25 cellular contexts compared by ENCODE assay signal in genomic region chr17:313911-314613, GRCh38.
"Had no signal": no experiment of that assay in that cellular context is flagged by ENCODE, and none has a peak within 500 bp of the region (broad histone marks: within the 10 kb centered on the region; RNA-seq: fewer than 3 reads in every experiment).

No MANE protein-coding gene starts in this region.

- H3K4me3 Mint-ChIP-seq: activated CD4-positive, alpha-beta memory T cell treated with anti-CD3 and anti-CD28 coated beads, Interleukin-2, amount 10 ng/mL, durations not matched to agents 7 days and 5 days; activated CD4-positive, alpha-beta T cell treated with anti-CD3 and anti-CD28 coated beads for 36 hours; activated naive CD4-positive, alpha-beta T cell treated with anti-CD3 and anti-CD28 coated beads for 36 hours; activated naive CD8-positive, alpha-beta T cell; activated T-helper 17 cell treated with anti-CD3 and anti-CD28 coated beads, Interleukin-2, amount 50 U/mL, for 72 hours had no signal

- H3K27ac ChIP-seq: adrenal gland, SK-N-MC, WERI-Rb-1 had no signal

- ATAC-seq: activated CD4-positive, alpha-beta T cell treated with anti-CD3 and anti-CD28 coated beads for 36 hours; activated T-helper 17 cell treated with anti-CD3 and anti-CD28 coated beads, Interleukin-2, amount 50 U/mL, for 72 hours; K562 had no signal

- H3K27me3 Mint-ChIP-seq: activated CD4-positive, alpha-beta memory T cell treated with anti-CD3 and anti-CD28 coated beads, Interleukin-2, amount 10 ng/mL, durations not matched to agents 7 days and 5 days; activated CD4-positive, alpha-beta T cell treated with anti-CD3 and anti-CD28 coated beads for 36 hours; activated naive CD8-positive, alpha-beta T cell; activated T-helper 17 cell treated with anti-CD3 and anti-CD28 coated beads, Interleukin-2, amount 50 U/mL, for 72 hours had no signal

- FAIRE-seq: K562, RCC 7860 had no signal

- H3K9me3 Mint-ChIP-seq: activated T-helper 17 cell treated with anti-CD3 and anti-CD28 coated beads, Interleukin-2, amount 50 U/mL, for 72 hours had no signal

- H3K27ac Mint-ChIP-seq: activated CD4-positive, alpha-beta memory T cell treated with anti-CD3 and anti-CD28 coated beads, Interleukin-2, amount 10 ng/mL, durations not matched to agents 7 days and 5 days; activated CD4-positive, alpha-beta T cell treated with anti-CD3 and anti-CD28 coated beads for 36 hours; activated naive CD4-positive, alpha-beta T cell treated with anti-CD3 and anti-CD28 coated beads for 36 hours; activated naive CD8-positive, alpha-beta T cell; activated T-helper 17 cell treated with anti-CD3 and anti-CD28 coated beads, Interleukin-2, amount 50 U/mL, for 72 hours had no signal

- H3K4me1 Mint-ChIP-seq: activated CD4-positive, alpha-beta memory T cell treated with anti-CD3 and anti-CD28 coated beads, Interleukin-2, amount 10 ng/mL, durations not matched to agents 7 days and 5 days; activated CD4-positive, alpha-beta T cell treated with anti-CD3 and anti-CD28 coated beads for 36 hours; activated T-helper 17 cell treated with anti-CD3 and anti-CD28 coated beads, Interleukin-2, amount 50 U/mL, for 72 hours had no signal

- H3K4me3 ChIP-seq: adrenal gland, K562, SK-N-MC had no signal

- H3K27me3 ChIP-seq: adrenal gland had no signal

- DNase-seq: activated CD4-positive, alpha-beta memory T cell treated with anti-CD3 and anti-CD28 coated beads, Interleukin-2, amount 10 ng/mL, durations not matched to agents 7 days and 5 days; activated CD4-positive, alpha-beta T cell treated with anti-CD3 and anti-CD28 coated beads for 36 hours; activated CD4-positive, alpha-beta T cell treated with anti-CD3 and anti-CD28 coated beads, Interleukin-2, amount 50 U/mL, for 1 hour; activated gamma-delta T cell; activated naive CD4-positive, alpha-beta T cell treated with anti-CD3 and anti-CD28 coated beads for 36 hours; activated T-cell treated with anti-CD3 and anti-CD28 coated beads for 4 hours; activated T-cell treated with anti-CD3 and anti-CD28 coated beads, Interleukin-2, amount 50 U/mL, for 48 hours; anterior cingulate cortex; Karpas-422; MM.1S; NCI-H1105; NCI-H1436; NCI-H1694 treated with DMSO at 0.1 percent for 48 hours; NCI-H2029 treated with DMSO at 0.1 percent for 48 hours; NCI-H510A treated with DMSO at 0.1 percent for 48 hours; NCI-H69; NK-92 treated with Interleukin-12 subunit alpha and Interleukin-12 subunit beta, amount 100 ng/mL, for 24 hours; T-helper 1 cell; WERI-Rb-1 had no signal

- H3K4me1 ChIP-seq: adrenal gland had no signal

- H3K9me3 ChIP-seq: adrenal gland had no signal
